ENCODE assay signal across 18 cellular contexts in the genomic region with DNA sequence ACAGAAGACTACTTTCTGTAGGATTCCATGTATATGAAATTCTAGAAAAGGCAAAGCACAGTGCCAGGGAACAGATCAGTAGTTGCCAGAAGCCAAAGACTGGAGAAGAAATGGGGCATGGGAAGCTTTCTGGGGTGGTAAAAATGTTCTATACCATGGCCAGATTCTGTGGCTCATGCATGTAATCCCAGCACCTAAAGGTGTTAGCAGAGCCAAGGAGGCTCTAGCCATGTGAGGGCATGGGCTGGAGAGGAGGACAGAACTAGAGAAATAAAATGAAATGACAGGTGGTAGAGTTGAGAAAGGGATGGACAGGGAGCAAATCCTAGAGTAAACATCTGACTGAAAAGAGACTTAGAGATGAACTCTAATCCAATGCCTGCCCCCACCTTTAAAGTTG. TPM values are rescaled to one million over a fixed set of nuclear protein-coding genes. Genes with fewer than 3 reads are reported as not detected.
DNase-seq lines count a peak whose midpoint lies in the region; ATAC-seq, FAIRE-seq and TF ChIP-seq lines count a peak whose summit lies in the region.
"Had no signal": no experiment of that assay in that cellular context is flagged by ENCODE, and none has a peak within 500 bp of the region (broad histone marks: within the 10 kb centered on the region; RNA-seq: fewer than 3 reads in every experiment).

No MANE protein-coding gene starts in this region.

- no peak overlapping the region for H3K27ac Mint-ChIP-seq in Caco-2 (ENCODE audit: unreplicated experiment)
- no peak overlapping the region for H3K27ac Mint-ChIP-seq in activated naive CD8-positive, alpha-beta T cell
- H3K27ac Mint-ChIP-seq: nephron progenitor cell had no signal

- no peak for TF ChIP-seq EP300 in A549 (IDR thresholded peaks at IDR 0.05)

- no peak for DNase-seq in A549 (ENCODE audit: low read depth in 1 of 2, low spot score in 1 of 2)
- no peak for DNase-seq in Caco-2
- peak; percentile 70 for DNase-seq in NCI-H82 (lab: John Stamatoyannopoulos, UW)
- DNase-seq in RKO (ENCODE audit: low spot score), result no peak
- no peak for DNase-seq in GM19238 (ENCODE audit: insufficient read length, low spot score)
- no peak for DNase-seq in hepatocyte (ENCODE audit: low spot score)
- no peak for DNase-seq in spleen
- DNase-seq: activated CD4-positive, alpha-beta T cell treated with anti-CD3 and anti-CD28 coated beads, Interleukin-2, amount 50 U/mL, for 1 hour; activated effector memory CD4-positive, alpha-beta T cell treated with Interleukin-2 at 50 U/mL for 16 hours; DMS79 treated with DMSO at 0.1 percent for 48 hours; GM23248; nephron progenitor cell; T1000 had no signal

- H3K4me1 Mint-ChIP-seq in Caco-2 (ENCODE audit: low read depth, unreplicated experiment), result no peaks in the 10 kb centered on the region
- H3K4me1 Mint-ChIP-seq in activated naive CD8-positive, alpha-beta T cell (ENCODE audit: low read depth), result peaks cover 2% of the 10 kb centered on the region
- H3K4me1 Mint-ChIP-seq: nephron progenitor cell had no signal

- H3K9me3 Mint-ChIP-seq in Caco-2 (ENCODE audit: unreplicated experiment), result no peaks in the 10 kb centered on the region
- no peaks in the 10 kb centered on the region for H3K9me3 Mint-ChIP-seq in activated naive CD8-positive, alpha-beta T cell (ENCODE audit: low read depth)

- TSS peak; percentile 80 for BruUV-seq in Caco-2 (replicated peaks; lab: Mats Ljungman, UMichigan)

- H3K36me3 ChIP-seq in Caco-2 (ENCODE audit: control insufficient read depth, insufficient read depth, low read length), result no peaks in the 10 kb centered on the region
- H3K36me3 ChIP-seq in hepatocyte (replicated peaks; ENCODE audit: insufficient read depth, low read depth), result no peaks in the 10 kb centered on the region
- no peaks in the 10 kb centered on the region for H3K36me3 ChIP-seq in spleen
- H3K36me3 ChIP-seq: BLaER1 had no signal

- H3K4me3 Mint-ChIP-seq in Caco-2 (ENCODE audit: unreplicated experiment), result peak overlapping the region; percentile 6
- peak overlapping the region; percentile 8 for H3K4me3 Mint-ChIP-seq in activated naive CD8-positive, alpha-beta T cell
- H3K4me3 Mint-ChIP-seq: nephron progenitor cell had no signal

- no peak for FAIRE-seq in A549 (lab: Jason Lieb, UNC)
- FAIRE-seq: keratinocyte had no signal

- H3K36me3 Mint-ChIP-seq in Caco-2 (ENCODE audit: insufficient read depth, unreplicated experiment), result no peaks in the 10 kb centered on the region
- no peaks in the 10 kb centered on the region for H3K36me3 Mint-ChIP-seq in activated naive CD8-positive, alpha-beta T cell

- H3K9me3 ChIP-seq in A549 (no peaks in the 10 kb centered on the region), Caco-2 (no peaks in the 10 kb centered on the region), hepatocyte (ENCODE audit: low read depth) (no peaks in the 10 kb centered on the region), spleen (peaks cover 0 to 10% (median 0%) of the 10 kb centered on the region in 8 donors)
- H3K9me3 ChIP-seq: BLaER1 had no signal

- no peak for TF ChIP-seq RAD21 in A549 (conservative IDR thresholded peaks at IDR 0.05 in 1 of 2, IDR thresholded peaks at IDR 0.05 in 1 of 2)

- peak in 1 of 2 experiments; percentile 16; a peak in 1 of 6 replicates for ATAC-seq in A549

- no peaks in the 10 kb centered on the region for H3K27me3 ChIP-seq in Caco-2 (replicated peaks; ENCODE audit: control insufficient read depth, insufficient read depth, low read length)
- H3K27me3 ChIP-seq in hepatocyte, result peaks cover 20% of the 10 kb centered on the region
- peaks cover 0 to 56% (median 0%) of the 10 kb centered on the region in 7 donors for H3K27me3 ChIP-seq in spleen (replicated peaks in 1 of 7)
- H3K27me3 ChIP-seq: BLaER1 had no signal

- H2AFZ ChIP-seq in hepatocyte, result no peak overlapping the region
- H2AFZ ChIP-seq: GM23248 had no signal

- no peaks in the 10 kb centered on the region for H4K20me1 ChIP-seq in hepatocyte (ENCODE audit: insufficient read depth, poor library complexity, severe bottlenecking)
- H4K20me1 ChIP-seq: BLaER1 had no signal

- peak overlapping the region; percentile 40 for H3K4me2 ChIP-seq in A549
- H3K4me2 ChIP-seq in hepatocyte, result no peak overlapping the region
- H3K4me2 ChIP-seq: BLaER1 had no signal

- H3K27ac ChIP-seq in A549, result no peak overlapping the region
- no peak overlapping the region for H3K27ac ChIP-seq in hepatocyte
- no peak overlapping the region for H3K27ac ChIP-seq in spleen
- H3K27ac ChIP-seq: BLaER1, coronary artery, GM23248, RWPE1 had no signal

- peaks cover 18% of the 10 kb centered on the region for H3K27me3 Mint-ChIP-seq in Caco-2 (ENCODE audit: insufficient read depth, unreplicated experiment)
- H3K27me3 Mint-ChIP-seq in activated naive CD8-positive, alpha-beta T cell, result peaks cover 7% of the 10 kb centered on the region

- H3K4me3 ChIP-seq in A549 (peak overlapping the region; percentile 32; the same call in 2 of the 3 replicates), Caco-2 (ENCODE audit: low read depth, low read length) (no peak overlapping the region), hepatocyte (no peak overlapping the region), spleen (no peak overlapping the region)
- H3K4me3 ChIP-seq: BLaER1, coronary artery, GM23248 had no signal

- no peaks in the 10 kb centered on the region for H3K79me2 ChIP-seq in hepatocyte

- CTCF ChIA-PET in A549 (lab: Yijun Ruan, JAX) (interaction anchor here (0.6 to 1.4 kb wide), 6 partner anchors 10 to 188 kb away, joined by 3 to 7 read pairs (median 3); no protein-coding TSS in a partner anchor), Caco-2 (lab: Charles Lee) (no interaction called here)

- no peaks in the 10 kb centered on the region for H3K9me2 ChIP-seq in hepatocyte (replicated peaks; ENCODE audit: insufficient read depth)

- POLR2A ChIA-PET in A549 (lab: Yijun Ruan, JAX) (no interaction called here), Caco-2 (lab: Charles Lee) (no interaction called here)

- TF ChIP-seq POLR2A in A549 (IDR thresholded peaks at IDR 0.05; ENCODE audit: low read length) (no peak), spleen (IDR thresholded peaks at IDR 0.05) (no peak)

- intact Hi-C loops in Caco-2 (cut with micrococcal nuclease; ENCODE audit: unreplicated experiment), result loop anchor here (2.0 kb wide), 1 partner anchor 76 kb away; no protein-coding TSS in a partner anchor
- intact Hi-C loops in spleen (cut with DNase I; ENCODE audit: low total_unique reads), result no loop called here

- H3K4me1 ChIP-seq in A549 (no peaks in the 10 kb centered on the region), Caco-2 (no peaks in the 10 kb centered on the region), hepatocyte (ENCODE audit: insufficient read depth) (no peaks in the 10 kb centered on the region), spleen (peaks cover 0 to 7% (median 0%) of the 10 kb centered on the region in 6 donors)

- TF ChIP-seq CTCF in A549 (IDR thresholded peaks at IDR 0.05), result no peak
- TF ChIP-seq CTCF in Caco-2 (IDR thresholded peaks at IDR 0.05; ENCODE audit: insufficient read depth in 1 of 2, low read depth in 1 of 2, low read length in 1 of 2, severe bottlenecking in 1 of 2, unreplicated experiment in 1 of 2), result no peak
- TF ChIP-seq CTCF in hepatocyte (IDR thresholded peaks at IDR 0.05; ENCODE audit: poor library complexity), result no peak
- TF ChIP-seq CTCF in spleen (IDR thresholded peaks at IDR 0.05 in 8 of 11, conservative IDR thresholded peaks at IDR 0.05 in 3 of 11), result no peak

TF ChIP-seq in A549, 52 proteins besides CTCF, POLR2A, EP300 and RAD21:
- TF ChIP-seq HOXB5 (CRISPR knock-in tag; IDR thresholded peaks at IDR 0.05) (no peak), EHF (CRISPR knock-in tag; IDR thresholded peaks at IDR 0.05) (no peak), ELK1 (IDR thresholded peaks at IDR 0.05; ENCODE audit: low read depth, low read length) (no peak), MYC (IDR thresholded peaks at IDR 0.05; ENCODE audit: borderline replicate concordance, low read length) (no peak), RCOR1 (IDR thresholded peaks at IDR 0.05; ENCODE audit: low read depth, low read length) (no peak), FOSL2 (IDR thresholded peaks at IDR 0.05) (no peak), FOSL2 (CRISPR knock-in tag; IDR thresholded peaks at IDR 0.05) (no peak), PHF8 (IDR thresholded peaks at IDR 0.05; ENCODE audit: borderline replicate concordance, low read depth) (no peak), ZFP36 (IDR thresholded peaks at IDR 0.05; ENCODE audit: borderline replicate concordance, partially characterized antibody) (no peak)
- TF ChIP-seq, protein P1, sequence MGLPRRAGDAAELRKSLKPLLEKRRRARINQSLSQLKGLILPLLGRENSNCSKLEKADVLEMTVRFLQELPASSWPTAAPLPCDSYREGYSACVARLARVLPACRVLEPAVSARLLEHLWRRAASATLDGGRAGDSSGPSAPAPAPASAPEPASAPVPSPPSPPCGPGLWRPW (IDR thresholded peaks at IDR 0.05), result no peak

RNA-seq across cellular contexts. Expression of gene HMGXB4, which starts 26.9 kb away (rescaled TPM):
- polyA plus RNA-seq in A549 (2011; rRNA removed) (20.4 and 29.5 TPM in 2 replicates), A549 (2017; fragmentation: RNase III; extraction: RNeasy Plus Mini Kit Qiagen cat#74134 plus additional on column Dnase treatment) (12.9 to 14.1 TPM (median 13.9 TPM) in 3 replicates), hepatocyte (15.6 and 17.2 TPM in 2 replicates), spleen (1 to 10 TPM; 4.0 to 6.9 (median 4.2) TPM)
- 7.9 TPM in 2 replicates for polyA plus RNA-seq in A549 (2012; cell fraction: cytosol; rRNA removed)
- polyA plus RNA-seq in A549 (2012; cell fraction: nucleus; rRNA removed), result 5.9 and 8.9 TPM in 2 replicates
- 25.4 and 31.7 TPM in 2 replicates for polyA minus RNA-seq in A549 (2011; rRNA and poly(A)+ RNA removed)
- total RNA-seq in Caco-2 (2022) (22.3 and 22.6 TPM in 2 replicates), hepatocyte (17.4 and 19.0 TPM in 2 replicates), spleen (10 to 100 TPM; 18.1 to 24.6 (median 21.5) TPM)
